Comparison of ENCODE assay signal across 9 cellular contexts in the genomic region with DNA sequence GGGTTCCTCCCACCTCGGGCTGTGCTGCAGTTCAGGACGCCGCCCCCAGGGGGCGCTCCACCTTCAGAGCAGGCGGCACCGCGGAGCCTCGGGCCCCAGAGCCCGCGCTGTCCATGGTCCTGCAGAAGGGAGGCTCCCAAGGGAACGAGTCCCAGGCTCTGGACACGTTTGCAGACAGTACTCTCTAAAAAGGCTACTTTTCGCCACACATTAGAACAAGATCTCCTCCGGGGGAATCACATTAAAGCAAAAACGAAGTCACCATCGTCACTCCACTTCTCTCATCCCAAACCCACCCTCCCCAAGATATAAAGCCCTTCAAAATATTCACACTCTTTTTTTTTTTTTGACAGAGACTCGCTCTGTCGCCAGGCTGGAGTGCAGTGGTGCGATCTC. TPM values are rescaled to one million over a fixed set of nuclear protein-coding genes. Genes with fewer than 3 reads are reported as not detected.
A peak's percentile ranks its signal among the peaks of the same experiment; 100 is the strongest.
DNase-seq lines count a peak whose midpoint lies in the region; ATAC-seq and TF ChIP-seq lines count a peak whose summit lies in the region.
"Had no signal": no experiment of that assay in that cellular context is flagged by ENCODE, and none has a peak within 500 bp of the region (broad histone marks: within the 10 kb centered on the region; RNA-seq: fewer than 3 reads in every experiment).

No MANE protein-coding gene starts in this region.

- H3K9me3 ChIP-seq in CD8-positive, alpha-beta T cell (ENCODE audit: low read length): no peaks in the 10 kb centered on the region
- no peaks in the 10 kb centered on the region for H3K9me3 ChIP-seq in cardiac muscle cell (ENCODE audit: low read depth)

- CTCF ChIA-PET in CD8-positive, alpha-beta T cell (lab: Charles Lee): interaction anchor here (0.6 to 7.2 kb wide), 39 partner anchors 8 to 1399 kb away, joined by 3 to 81 read pairs (median 4); partner anchors contain the start of gene CLDND2

- no peaks in the 10 kb centered on the region for H3K36me3 ChIP-seq in CD8-positive, alpha-beta T cell (ENCODE audit: insufficient read depth, low read length)
- no peaks in the 10 kb centered on the region for H3K36me3 ChIP-seq in cardiac muscle cell

- peak; percentile 97 for TF ChIP-seq CTCF in CD8-positive, alpha-beta T cell (IDR thresholded peaks at IDR 0.05)
- TF ChIP-seq CTCF in cardiac muscle cell (IDR thresholded peaks at IDR 0.05; ENCODE audit: low read depth, low read length): peak; percentile 100

- no peaks in the 10 kb centered on the region for H3K4me1 ChIP-seq in CD8-positive, alpha-beta T cell (ENCODE audit: insufficient read depth, low read length)
- no peaks in the 10 kb centered on the region for H3K4me1 ChIP-seq in cardiac muscle cell (ENCODE audit: low read depth)

- no peaks in the 10 kb centered on the region for H3K36me3 Mint-ChIP-seq in CD8-positive, alpha-beta T cell

- intact Hi-C loops in CD8-positive, alpha-beta T cell (cut with DNase I, micrococcal nuclease): loop anchor here (1.0 to 5.0 kb wide), 6 partner anchors 19 to 235 kb away; no protein-coding TSS in a partner anchor
- intact Hi-C loops in posterior vena cava (cut with DNase I): no loop called here

- peak; percentile 67 to 93 (median 81) for DNase-seq in CD8-positive, alpha-beta T cell
- DNase-seq in activated naive CD4-positive, alpha-beta T cell treated with anti-CD3 and anti-CD28 coated beads, Interleukin-2, amount 50 U/mL, for 16 hours: peak; percentile 83
- DNase-seq in cardiac muscle cell (ENCODE audit: low read depth in 1 of 2, low spot score in 1 of 2) (peak; percentile 78 to 94), posterior vena cava (ENCODE audit: low spot score) (peak; percentile 96), ureter (ENCODE audit: low spot score) (peak; percentile 81)

- H3K27me3 Mint-ChIP-seq in CD8-positive, alpha-beta T cell (ENCODE audit: low read depth): peaks cover 25% of the 10 kb centered on the region

- H3K4me3 Mint-ChIP-seq in CD8-positive, alpha-beta T cell: no peak overlapping the region
- H3K4me3 Mint-ChIP-seq: T-helper 1 cell treated with Interleukin-12 subunit alpha and Interleukin-12 subunit beta and Interleukin-4 antibody, amounts not matched to agents 30 μg/mL and 1 μg/mL, for 36 hours had no signal

- no peak overlapping the region for H3K27ac Mint-ChIP-seq in CD8-positive, alpha-beta T cell
- H3K27ac Mint-ChIP-seq: T-helper 1 cell treated with Interleukin-12 subunit alpha and Interleukin-12 subunit beta and Interleukin-4 antibody, amounts not matched to agents 30 μg/mL and 1 μg/mL, for 36 hours had no signal

- no peak overlapping the region for H3K27ac ChIP-seq in CD8-positive, alpha-beta T cell (ENCODE audit: low read depth, low read length)
- no peak overlapping the region for H3K27ac ChIP-seq in cardiac muscle cell

- POLR2A ChIA-PET in CD8-positive, alpha-beta T cell (lab: Charles Lee): interaction anchor here (0.6 kb wide), 1 partner anchor 93 kb away, joined by 3 read pairs; no protein-coding TSS in a partner anchor

- ATAC-seq in CD8-positive, alpha-beta T cell: peak; percentile 94
- peak; percentile 55 for ATAC-seq in HG03175 (IDR thresholded peaks at IDR 0.05; ENCODE audit: unreplicated experiment)
- ATAC-seq in SK-N-SH treated with all-trans-retinoic acid at 6 μM for 48 hours: peak; percentile 95
- no peak for ATAC-seq in GM18861 (IDR thresholded peaks at IDR 0.05; ENCODE audit: unreplicated experiment)

- H3K4me3 ChIP-seq in CD8-positive, alpha-beta T cell (ENCODE audit: low read depth, low read length): no peak overlapping the region
- no peak overlapping the region for H3K4me3 ChIP-seq in cardiac muscle cell

- H3K9me3 Mint-ChIP-seq in CD8-positive, alpha-beta T cell: no peaks in the 10 kb centered on the region
- H3K9me3 Mint-ChIP-seq: T-helper 1 cell treated with Interleukin-12 subunit alpha and Interleukin-12 subunit beta and Interleukin-4 antibody, amounts not matched to agents 30 μg/mL and 1 μg/mL, for 36 hours had no signal

- peaks cover 7% of the 10 kb centered on the region for H3K27me3 ChIP-seq in CD8-positive, alpha-beta T cell (ENCODE audit: insufficient read depth, low read length)
- H3K27me3 ChIP-seq in cardiac muscle cell: peaks cover 11% of the 10 kb centered on the region

- peaks cover 8% of the 10 kb centered on the region for H3K4me1 Mint-ChIP-seq in CD8-positive, alpha-beta T cell (ENCODE audit: low read depth)

TF ChIP-seq in SK-N-SH treated with all-trans-retinoic acid at 6 μM for 48 hours, 23 proteins besides CTCF, POLR2A, EP300 and RAD21:
- TF ChIP-seq, protein P1, sequence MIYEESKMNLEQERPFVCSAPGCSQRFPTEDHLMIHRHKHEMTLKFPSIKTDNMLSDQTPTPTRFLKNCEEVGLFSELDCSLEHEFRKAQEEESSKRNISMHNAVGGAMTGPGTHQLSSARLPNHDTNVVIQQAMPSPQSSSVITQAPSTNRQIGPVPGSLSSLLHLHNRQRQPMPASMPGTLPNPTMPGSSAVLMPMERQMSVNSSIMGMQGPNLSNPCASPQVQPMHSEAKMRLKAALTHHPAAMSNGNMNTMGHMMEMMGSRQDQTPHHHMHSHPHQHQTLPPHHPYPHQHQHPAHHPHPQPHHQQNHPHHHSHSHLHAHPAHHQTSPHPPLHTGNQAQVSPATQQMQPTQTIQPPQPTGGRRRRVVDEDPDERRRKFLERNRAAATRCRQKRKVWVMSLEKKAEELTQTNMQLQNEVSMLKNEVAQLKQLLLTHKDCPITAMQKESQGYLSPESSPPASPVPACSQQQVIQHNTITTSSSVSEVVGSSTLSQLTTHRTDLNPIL (CRISPR knock-in tag; IDR thresholded peaks at IDR 0.05; ENCODE audit: low read depth): no peak
- TF ChIP-seq CSDC2 (CRISPR knock-in tag; IDR thresholded peaks at IDR 0.05) (peak; percentile 83; the same call in 1 of the 2 replicates), SNAI2 (CRISPR knock-in tag; IDR thresholded peaks at IDR 0.05) (0 out of 2 replicates have a peak, but pooled peaks have one; percentile 30)

RNA-seq across cellular contexts. Expression of gene SIGLEC10, which starts 4.6 kb away (rescaled TPM):
- under 1 TPM in 1 of 2 experiments, not detected in 1; 0.47 TPM for total RNA-seq in CD8-positive, alpha-beta T cell
- total RNA-seq in cardiac muscle cell (not detected in 2 replicates), posterior vena cava (10 to 100 TPM in 1 of 2 donors, 1 to 10 TPM in 1; 3.3 to 13.5 TPM), ureter (14.0 TPM)
- 0.22 and 0.55 TPM in 2 replicates for polyA plus RNA-seq in cardiac muscle cell

RNA-seq across cellular contexts. Expression of gene C19orf84, which starts 31.7 kb away (rescaled TPM):
- total RNA-seq in CD8-positive, alpha-beta T cell: not detected
- total RNA-seq in cardiac muscle cell (not detected in 2 replicates), posterior vena cava (not detected), ureter (not detected)
- not detected in 2 replicates for polyA plus RNA-seq in cardiac muscle cell

RNA-seq across cellular contexts. Expression of gene LIM2, which starts 34.3 kb away (rescaled TPM):
- not detected for total RNA-seq in CD8-positive, alpha-beta T cell
- total RNA-seq in cardiac muscle cell (not detected in 2 replicates), posterior vena cava (not detected), ureter (not detected)
- not detected in 2 replicates for polyA plus RNA-seq in cardiac muscle cell

RNA-seq across cellular contexts. Expression of gene SIGLEC8, which starts 36.2 kb away (rescaled TPM):
- total RNA-seq in CD8-positive, alpha-beta T cell: not detected
- total RNA-seq in cardiac muscle cell (not detected in 2 replicates), posterior vena cava (under 1 TPM; 0.19 to 0.42 TPM), ureter (6.3 TPM)
- polyA plus RNA-seq in cardiac muscle cell: not detected in 2 replicates

RNA-seq across cellular contexts. Expression of gene NKG7, which starts 49.6 kb away (rescaled TPM):
- 100 to 1,000 TPM; 159 to 169 TPM for total RNA-seq in CD8-positive, alpha-beta T cell
- total RNA-seq in cardiac muscle cell (not detected in 2 replicates), posterior vena cava (1 to 10 TPM; 3.0 to 4.8 TPM), ureter (1.7 TPM)
- 0.25 and 0.57 TPM in 2 replicates for polyA plus RNA-seq in cardiac muscle cell

Comparison
In these comparisons a context has a peak if more than half of its experiments do, and no peak if none do; other contexts are left out.
1. intact Hi-C loops: an anchor here in CD8-positive, alpha-beta T cell (1.0 to 5.0 kb wide); none called in posterior vena cava.